In genomic region chr2:226198956-226199355, GRCh38 we compare ENCODE assay signal across 24 cellular contexts.
"Had no signal": no experiment of that assay in that cellular context is flagged by ENCODE, and none has a peak within 500 bp of the region (broad histone marks: within the 10 kb centered on the region; RNA-seq: fewer than 3 reads in every experiment).

No MANE protein-coding gene starts in this region.

- H3K4me1 Mint-ChIP-seq: activated naive CD4-positive, alpha-beta T cell treated with anti-CD3 and anti-CD28 coated beads, Interleukin-2, amount 50 U/mL, for 24 hours; T-cell had no signal

- H3K4me1 ChIP-seq: ascending aorta, gastrocnemius medialis, heart left ventricle, lower lobe of right lung, pancreas, psoas muscle, right atrium auricular region, tibial artery had no signal

- DNase-seq: activated CD4-positive, CD25-positive, alpha-beta regulatory T cell treated with anti-CD3 and anti-CD28 coated beads, Interleukin-2, amount 50 U/mL, for 72 hours; activated gamma-delta T cell treated with Interleukin-2 at 50 U/mL for 16 hours; activated T-cell treated with anti-CD3 and anti-CD28 coated beads, Interleukin-2, amount 50 U/mL, for 1 hour; brain microvascular endothelial cell; central memory CD4-positive, alpha-beta T cell; effector memory CD4-positive, alpha-beta T cell; gastrocnemius medialis; heart left ventricle; kidney; lower lobe of right lung; pancreas; psoas muscle; stimulated activated CD4-positive, alpha-beta T cell treated with anti-CD3 and anti-CD28 coated beads, Interleukin-4, amount 100 ng/mL, for 4 hours; T-cell; tibial artery; WERI-Rb-1 had no signal

- H3K9me3 Mint-ChIP-seq: activated naive CD4-positive, alpha-beta T cell treated with anti-CD3 and anti-CD28 coated beads, Interleukin-2, amount 50 U/mL, for 24 hours; mesothelial cell of epicardium; stimulated activated naive CD8-positive, alpha-beta T cell treated with anti-CD3 and anti-CD28 coated beads, Interleukin-15, Interleukin-2, amounts not matched to agents 100 ng/mL and 50 ng/mL, for 24 hours; T-cell; T-helper 2 cell treated with Interferon-gamma antibody and Interleukin-4, amounts not matched to agents 5 μg/mL and 100 μg/mL, for 36 hours had no signal

- H3K4me3 Mint-ChIP-seq: activated naive CD4-positive, alpha-beta T cell treated with anti-CD3 and anti-CD28 coated beads, Interleukin-2, amount 50 U/mL, for 24 hours; mesothelial cell of epicardium; natural killer cell treated with Interleukin-12 subunit alpha and Interleukin-12 subunit beta and Interleukin-15 and Interleukin-18, amount 100 ng/mL, for 72 hours; stimulated activated naive CD8-positive, alpha-beta T cell treated with anti-CD3 and anti-CD28 coated beads, Interleukin-15, Interleukin-2, amounts not matched to agents 100 ng/mL and 50 ng/mL, for 24 hours; T-cell; T-helper 2 cell treated with Interferon-gamma antibody and Interleukin-4, amounts not matched to agents 5 μg/mL and 100 μg/mL, for 36 hours had no signal

- H3K9me3 ChIP-seq: ascending aorta, gastrocnemius medialis, heart left ventricle, lower lobe of right lung, pancreas, psoas muscle, right atrium auricular region, tibial artery had no signal

- H3K27ac ChIP-seq: ascending aorta, brain microvascular endothelial cell, gastrocnemius medialis, heart left ventricle, lower lobe of right lung, pancreas, psoas muscle, right atrium auricular region, tibial artery, WERI-Rb-1 had no signal

- H3K36me3 Mint-ChIP-seq: activated naive CD4-positive, alpha-beta T cell treated with anti-CD3 and anti-CD28 coated beads, Interleukin-2, amount 50 U/mL, for 24 hours; mesothelial cell of epicardium; natural killer cell treated with Interleukin-12 subunit alpha and Interleukin-12 subunit beta and Interleukin-15 and Interleukin-18, amount 100 ng/mL, for 72 hours; T-cell had no signal

- H3K27me3 Mint-ChIP-seq: activated naive CD4-positive, alpha-beta T cell treated with anti-CD3 and anti-CD28 coated beads, Interleukin-2, amount 50 U/mL, for 24 hours; natural killer cell treated with Interleukin-12 subunit alpha and Interleukin-12 subunit beta and Interleukin-15 and Interleukin-18, amount 100 ng/mL, for 72 hours; T-cell had no signal

- H3K27ac Mint-ChIP-seq: activated naive CD4-positive, alpha-beta T cell treated with anti-CD3 and anti-CD28 coated beads, Interleukin-2, amount 50 U/mL, for 24 hours; mesothelial cell of epicardium; natural killer cell treated with Interleukin-12 subunit alpha and Interleukin-12 subunit beta and Interleukin-15 and Interleukin-18, amount 100 ng/mL, for 72 hours; stimulated activated naive CD8-positive, alpha-beta T cell treated with anti-CD3 and anti-CD28 coated beads, Interleukin-15, Interleukin-2, amounts not matched to agents 100 ng/mL and 50 ng/mL, for 24 hours; T-cell; T-helper 2 cell treated with Interferon-gamma antibody and Interleukin-4, amounts not matched to agents 5 μg/mL and 100 μg/mL, for 36 hours had no signal

- ATAC-seq: esophagus mucosa; gastrocnemius medialis; heart left ventricle; lower lobe of right lung; natural killer cell treated with Interleukin-12 subunit alpha and Interleukin-12 subunit beta and Interleukin-15 and Interleukin-18, amount 100 ng/mL, for 72 hours; pancreas; psoas muscle; T-cell had no signal

- H3K4me3 ChIP-seq: ascending aorta, gastrocnemius medialis, heart left ventricle, lower lobe of right lung, pancreas, psoas muscle, right atrium auricular region, tibial artery had no signal

- H3K36me3 ChIP-seq: ascending aorta, brain microvascular endothelial cell, gastrocnemius medialis, heart left ventricle, lower lobe of right lung, pancreas, right atrium auricular region, tibial artery, WERI-Rb-1 had no signal

- H3K27me3 ChIP-seq: ascending aorta, brain microvascular endothelial cell, gastrocnemius medialis, heart left ventricle, pancreas, right atrium auricular region, tibial artery had no signal
